Comparison of ENCODE assay signal across 8 cellular contexts in the genomic region with DNA sequence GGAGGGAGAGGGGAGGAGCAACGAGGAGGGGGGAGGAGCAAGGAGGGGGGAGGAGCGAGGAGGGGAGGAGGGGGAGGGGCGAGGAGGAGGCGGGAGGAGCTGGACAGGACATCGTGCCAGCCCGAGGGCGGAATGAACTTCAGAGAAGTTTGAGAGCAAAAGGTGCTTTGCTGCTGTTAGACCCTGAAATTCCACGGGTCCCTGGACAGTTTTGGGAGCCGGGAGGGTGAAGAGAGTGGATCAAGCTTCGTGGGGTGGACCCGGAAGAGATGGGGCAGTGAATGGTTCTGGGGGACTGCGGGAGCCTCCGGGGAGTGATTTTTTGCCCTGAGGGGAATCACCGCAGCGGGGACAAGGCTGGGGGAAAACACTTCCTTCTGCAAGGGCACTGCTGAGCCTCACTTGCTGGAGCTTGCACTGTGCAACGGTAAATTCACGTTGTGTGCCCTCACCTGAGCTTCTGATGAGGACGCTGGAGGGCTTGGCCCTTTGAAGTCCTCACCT. TPM values are rescaled to one million over a fixed set of nuclear protein-coding genes. Genes with fewer than 3 reads are reported as not detected.
DNase-seq lines count a peak whose midpoint lies in the region; ATAC-seq and TF ChIP-seq lines count a peak whose summit lies in the region.

No MANE protein-coding gene starts in this region.

- no peaks in the 10 kb centered on the region for H3K9me3 ChIP-seq in esophagus squamous epithelium

- peaks cover 28% of the 10 kb centered on the region for H3K4me1 Mint-ChIP-seq in WTC11

- H3K9me3 Mint-ChIP-seq in WTC11, result peaks cover 11% of the 10 kb centered on the region; the same call in 1 of the 2 replicates

- ATAC-seq in WTC11, result peak; percentile 24; the same call in 1 of the 2 replicates
- ATAC-seq in HG02642 (IDR thresholded peaks at IDR 0.05; ENCODE audit: poor library complexity, unreplicated experiment), result no peak

- peak in 1 of 4 donors; percentile 72 for TF ChIP-seq POLR2A in esophagus squamous epithelium (IDR thresholded peaks at IDR 0.05)

- peaks cover 0 to 13% (median 0%) of the 10 kb centered on the region in 3 donors for H3K4me1 ChIP-seq in esophagus squamous epithelium

- WGBS in esophagus squamous epithelium, 2 donors, result 26 to 32% methylated on average over 15 to 16 of the region's 18 CpGs

- peak overlapping the region; percentile 68 to 89 (median 76) for H3K27ac ChIP-seq in esophagus squamous epithelium

- H3K36me3 Mint-ChIP-seq in WTC11, result 0 out of 2 replicates have a peak, but pooled peaks cover 3% of the 10 kb centered on the region

- peak overlapping the region; percentile 16 to 60 (median 40) for H3K4me3 ChIP-seq in esophagus squamous epithelium

- intact Hi-C loops in esophagus squamous epithelium (cut with DNase I), result no loop called here

- POLR2A ChIA-PET in WTC11 (lab: Charles Lee), result interaction anchor here (1.1 kb wide), 1 partner anchor 17 kb away, joined by 3 read pairs; no protein-coding TSS in a partner anchor

- peaks cover 0 to 27% (median 0%) of the 10 kb centered on the region in 4 donors for H3K27me3 ChIP-seq in esophagus squamous epithelium

- H3K27ac Mint-ChIP-seq in WTC11, result peak overlapping the region; percentile 74; the same call in 1 of the 2 replicates

- TF ChIP-seq CTCF in WTC11 (IDR thresholded peaks at IDR 0.05) (no peak), esophagus squamous epithelium (IDR thresholded peaks at IDR 0.05) (no peak)

- peak overlapping the region; percentile 58 for H3K4me3 Mint-ChIP-seq in WTC11

- DNase-seq in activated gamma-delta T cell treated with Interleukin-2 at 50 U/mL for 16 hours (peak; percentile 59), activated gamma-delta T cell (lab: John Stamatoyannopoulos, UW) (no peak), WTC11 (ENCODE audit: low spot score) (no peak), esophagus squamous epithelium (lab: John Stamatoyannopoulos, UW) (no peak), T1000 (lab: John Stamatoyannopoulos, UW) (no peak), NCI-H146 (lab: John Stamatoyannopoulos, UW) (no peak)
- peak; percentile 59 for DNase-seq in stimulated activated CD4-positive, alpha-beta T cell treated with anti-CD3 and anti-CD28 coated beads, Interleukin-4, amount 100 ng/mL, for 1 hour

- H3K36me3 ChIP-seq in esophagus squamous epithelium, result no peaks in the 10 kb centered on the region

- CTCF ChIA-PET in WTC11 (lab: Charles Lee), result interaction anchor here (1.1 to 2.9 kb wide), 4 partner anchors 12 to 140 kb away, joined by 4 to 20 read pairs (median 8); no protein-coding TSS in a partner anchor

- H3K27me3 Mint-ChIP-seq in WTC11 (ENCODE audit: low read depth), result no peaks in the 10 kb centered on the region; the same call in 1 of the 2 replicates

TF ChIP-seq in WTC11, 78 proteins besides CTCF, POLR2A, EP300 and RAD21:
- TF ChIP-seq SMAD4 (CRISPR knock-in tag; IDR thresholded peaks at IDR 0.05), result no peak
- TF ChIP-seq, protein P1, sequence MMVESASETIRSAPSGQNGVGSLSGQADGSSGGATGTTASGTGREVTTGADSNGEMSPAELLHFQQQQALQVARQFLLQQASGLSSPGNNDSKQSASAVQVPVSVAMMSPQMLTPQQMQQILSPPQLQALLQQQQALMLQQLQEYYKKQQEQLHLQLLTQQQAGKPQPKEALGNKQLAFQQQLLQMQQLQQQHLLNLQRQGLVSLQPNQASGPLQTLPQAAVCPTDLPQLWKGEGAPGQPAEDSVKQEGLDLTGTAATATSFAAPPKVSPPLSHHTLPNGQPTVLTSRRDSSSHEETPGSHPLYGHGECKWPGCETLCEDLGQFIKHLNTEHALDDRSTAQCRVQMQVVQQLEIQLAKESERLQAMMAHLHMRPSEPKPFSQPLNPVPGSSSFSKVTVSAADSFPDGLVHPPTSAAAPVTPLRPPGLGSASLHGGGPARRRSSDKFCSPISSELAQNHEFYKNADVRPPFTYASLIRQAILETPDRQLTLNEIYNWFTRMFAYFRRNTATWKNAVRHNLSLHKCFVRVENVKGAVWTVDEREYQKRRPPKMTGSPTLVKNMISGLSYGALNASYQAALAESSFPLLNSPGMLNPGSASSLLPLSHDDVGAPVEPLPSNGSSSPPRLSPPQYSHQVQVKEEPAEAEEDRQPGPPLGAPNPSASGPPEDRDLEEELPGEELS (CRISPR knock-in tag; IDR thresholded peaks at IDR 0.05), result no peak
- no peak for TF ChIP-seq SP1 (CRISPR knock-in tag; conservative IDR thresholded peaks at IDR 0.05)
- TF ChIP-seq, protein P2, sequence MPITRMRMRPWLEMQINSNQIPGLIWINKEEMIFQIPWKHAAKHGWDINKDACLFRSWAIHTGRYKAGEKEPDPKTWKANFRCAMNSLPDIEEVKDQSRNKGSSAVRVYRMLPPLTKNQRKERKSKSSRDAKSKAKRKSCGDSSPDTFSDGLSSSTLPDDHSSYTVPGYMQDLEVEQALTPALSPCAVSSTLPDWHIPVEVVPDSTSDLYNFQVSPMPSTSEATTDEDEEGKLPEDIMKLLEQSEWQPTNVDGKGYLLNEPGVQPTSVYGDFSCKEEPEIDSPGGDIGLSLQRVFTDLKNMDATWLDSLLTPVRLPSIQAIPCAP (CRISPR knock-in tag; IDR thresholded peaks at IDR 0.05), result no peak
- TF ChIP-seq, protein P3, sequence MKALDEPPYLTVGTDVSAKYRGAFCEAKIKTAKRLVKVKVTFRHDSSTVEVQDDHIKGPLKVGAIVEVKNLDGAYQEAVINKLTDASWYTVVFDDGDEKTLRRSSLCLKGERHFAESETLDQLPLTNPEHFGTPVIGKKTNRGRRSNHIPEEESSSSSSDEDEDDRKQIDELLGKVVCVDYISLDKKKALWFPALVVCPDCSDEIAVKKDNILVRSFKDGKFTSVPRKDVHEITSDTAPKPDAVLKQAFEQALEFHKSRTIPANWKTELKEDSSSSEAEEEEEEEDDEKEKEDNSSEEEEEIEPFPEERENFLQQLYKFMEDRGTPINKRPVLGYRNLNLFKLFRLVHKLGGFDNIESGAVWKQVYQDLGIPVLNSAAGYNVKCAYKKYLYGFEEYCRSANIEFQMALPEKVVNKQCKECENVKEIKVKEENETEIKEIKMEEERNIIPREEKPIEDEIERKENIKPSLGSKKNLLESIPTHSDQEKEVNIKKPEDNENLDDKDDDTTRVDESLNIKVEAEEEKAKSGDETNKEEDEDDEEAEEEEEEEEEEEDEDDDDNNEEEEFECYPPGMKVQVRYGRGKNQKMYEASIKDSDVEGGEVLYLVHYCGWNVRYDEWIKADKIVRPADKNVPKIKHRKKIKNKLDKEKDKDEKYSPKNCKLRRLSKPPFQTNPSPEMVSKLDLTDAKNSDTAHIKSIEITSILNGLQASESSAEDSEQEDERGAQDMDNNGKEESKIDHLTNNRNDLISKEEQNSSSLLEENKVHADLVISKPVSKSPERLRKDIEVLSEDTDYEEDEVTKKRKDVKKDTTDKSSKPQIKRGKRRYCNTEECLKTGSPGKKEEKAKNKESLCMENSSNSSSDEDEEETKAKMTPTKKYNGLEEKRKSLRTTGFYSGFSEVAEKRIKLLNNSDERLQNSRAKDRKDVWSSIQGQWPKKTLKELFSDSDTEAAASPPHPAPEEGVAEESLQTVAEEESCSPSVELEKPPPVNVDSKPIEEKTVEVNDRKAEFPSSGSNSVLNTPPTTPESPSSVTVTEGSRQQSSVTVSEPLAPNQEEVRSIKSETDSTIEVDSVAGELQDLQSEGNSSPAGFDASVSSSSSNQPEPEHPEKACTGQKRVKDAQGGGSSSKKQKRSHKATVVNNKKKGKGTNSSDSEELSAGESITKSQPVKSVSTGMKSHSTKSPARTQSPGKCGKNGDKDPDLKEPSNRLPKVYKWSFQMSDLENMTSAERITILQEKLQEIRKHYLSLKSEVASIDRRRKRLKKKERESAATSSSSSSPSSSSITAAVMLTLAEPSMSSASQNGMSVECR (CRISPR knock-in tag; IDR thresholded peaks at IDR 0.05; ENCODE audit: borderline replicate concordance), result no peak
- TF ChIP-seq HMGA2 (CRISPR knock-in tag; IDR thresholded peaks at IDR 0.05), result no peak
- TF ChIP-seq, protein P4, sequence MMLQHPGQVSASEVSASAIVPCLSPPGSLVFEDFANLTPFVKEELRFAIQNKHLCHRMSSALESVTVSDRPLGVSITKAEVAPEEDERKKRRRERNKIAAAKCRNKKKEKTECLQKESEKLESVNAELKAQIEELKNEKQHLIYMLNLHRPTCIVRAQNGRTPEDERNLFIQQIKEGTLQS (CRISPR knock-in tag; conservative IDR thresholded peaks at IDR 0.05), result no peak
- no peak for TF ChIP-seq ZNF671 (CRISPR knock-in tag; IDR thresholded peaks at IDR 0.05)

RNA-seq across cellular contexts. Expression of a gene that starts 10.7 kb away (rescaled TPM):
- total RNA-seq in WTC11 (2021) (0.09 to 0.14 TPM in 2 of 3 replicates, not detected in the other), esophagus squamous epithelium (1 to 10 TPM in 1 of 4 donors, under 1 TPM in 1, not detected in 2; 0.75 to 1.3 TPM)

RNA-seq across cellular contexts. Expression of a gene that starts 21.4 kb away (rescaled TPM):
- total RNA-seq in WTC11 (2021) (74.9 to 111 TPM (median 106 TPM) in 3 replicates), esophagus squamous epithelium (10 to 100 TPM in 1 of 4 donors, 1 to 10 TPM in 3; 5.3 to 15.3 (median 5.9) TPM)

RNA-seq across cellular contexts. Expression of a gene that starts 30.8 kb away (rescaled TPM):
- total RNA-seq in WTC11 (2021) (144 to 148 TPM (median 147 TPM) in 3 replicates), esophagus squamous epithelium (100 to 1,000 TPM in 2 of 4 donors, 10 to 100 TPM in 2; 46.4 to 116 (median 105) TPM)

RNA-seq across cellular contexts. Expression of a gene that starts 31.4 kb away (rescaled TPM):
- total RNA-seq in WTC11 (2021) (19.2 to 21.0 TPM (median 20.5 TPM) in 3 replicates), esophagus squamous epithelium (1 to 10 TPM; 2.5 to 8.3 (median 6.1) TPM)

RNA-seq across cellular contexts. Expression of a gene that starts 31.8 kb away (rescaled TPM):
- total RNA-seq in WTC11 (2021), result not detected in 3 replicates
- total RNA-seq in esophagus squamous epithelium, result not detected

Comparison
In these comparisons a context has a peak if more than half of its experiments do, and no peak if none do; other contexts are left out.
1. DNase-seq: peak in activated gamma-delta T cell treated with Interleukin-2 at 50 U/mL for 16 hours (single experiment) and stimulated activated CD4-positive, alpha-beta T cell treated with anti-CD3 and anti-CD28 coated beads, Interleukin-4, amount 100 ng/mL, for 1 hour (single experiment); none in activated gamma-delta T cell (single experiment), WTC11 (single experiment), esophagus squamous epithelium (single experiment), T1000 (single experiment) and NCI-H146 (single experiment).